In the genomic region with DNA sequence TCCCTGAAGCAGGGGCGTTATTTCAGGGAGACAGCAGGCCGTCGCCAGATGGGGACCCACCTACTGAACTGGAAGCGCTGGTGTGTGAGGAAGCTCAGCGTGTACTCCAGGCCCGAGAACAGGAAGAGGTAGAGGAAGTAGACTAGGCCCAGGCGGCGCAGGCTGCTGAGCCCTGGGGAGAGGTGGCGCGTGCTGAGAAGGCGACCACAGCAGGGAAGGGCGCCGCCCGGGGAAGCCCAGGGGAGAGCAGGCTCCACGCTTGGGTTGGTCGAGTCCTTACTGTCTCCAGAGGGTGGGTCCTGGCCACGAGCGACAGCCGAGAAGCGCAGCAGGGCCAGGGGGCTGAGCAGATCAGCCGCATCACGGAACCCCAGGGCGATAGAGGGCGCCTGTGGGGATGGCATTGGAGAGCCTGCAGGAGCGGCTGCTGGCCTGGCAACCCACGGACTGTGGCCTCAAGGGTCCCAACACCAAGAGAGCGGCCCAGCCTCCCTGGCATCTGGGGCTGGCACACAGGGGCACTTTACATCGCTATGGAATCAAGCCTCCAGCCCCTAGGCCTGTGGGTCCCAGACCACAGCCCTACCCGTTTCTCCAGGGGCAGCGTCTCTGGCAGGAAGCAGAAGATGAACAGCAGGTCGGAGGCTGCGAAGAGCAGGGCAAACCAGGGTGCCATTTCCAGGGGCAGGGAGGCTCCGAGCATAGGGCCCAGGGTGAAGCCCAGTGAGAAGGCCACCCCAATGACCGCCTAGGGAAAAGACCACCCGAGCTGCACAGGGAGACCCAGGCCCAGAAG, we compare ENCODE assay signal across 8 cellular contexts. TPM values are rescaled to one million over a fixed set of nuclear protein-coding genes. Genes with fewer than 3 reads are reported as not detected.
DNase-seq lines count a peak whose midpoint lies in the region; ATAC-seq and TF ChIP-seq lines count a peak whose summit lies in the region.

No MANE protein-coding gene starts in this region.

- H4K8ac ChIP-seq in mesenchymal stem cell (ENCODE audit: low read length) = peak overlapping the region; percentile 62

- intact Hi-C loops in Panc1 (cut with micrococcal nuclease; ENCODE audit: unreplicated experiment) (loop anchor here (10.0 kb wide), 2 partner anchors 137 to 167 kb away; a partner anchor contains a TSS), adrenal gland (cut with DNase I) (loop anchor here (10.0 kb wide), 2 partner anchors 87 to 167 kb away; a partner anchor contains a TSS)

- peak overlapping the region in 1 of 2 experiments; percentile 11 for H3K18ac ChIP-seq in mesenchymal stem cell (ENCODE audit: low read depth in 1 of 2, low read length in 2 of 2)

- no peaks in the 10 kb centered on the region for H3K9me3 ChIP-seq in Panc1 (ENCODE audit: control insufficient read depth, insufficient read depth, low read depth, low read length)
- H3K9me3 ChIP-seq in adrenal gland (replicated peaks in 1 of 3) = no peaks in the 10 kb centered on the region
- no peaks in the 10 kb centered on the region for H3K9me3 ChIP-seq in mesenchymal stem cell (ENCODE audit: control insufficient read depth, low read length)

- H3K27ac ChIP-seq in Panc1 (ENCODE audit: low read length) = peak overlapping the region; percentile 85
- peak overlapping the region in 2 of 5 donors; percentile 54 to 95 for H3K27ac ChIP-seq in adrenal gland
- H3K27ac ChIP-seq in mesenchymal stem cell (ENCODE audit: low read length, poor library complexity, severe bottlenecking) = no peak overlapping the region

- no peak overlapping the region for H2BK5ac ChIP-seq in mesenchymal stem cell (ENCODE audit: low read depth, low read length, poor library complexity, severe bottlenecking)

- BruUV-seq in Panc1 (replicated peaks; lab: Mats Ljungman, UMichigan) = no TSS peak

- H3K4me3 ChIP-seq in H7 (ENCODE audit: insufficient read depth, low read depth, low read length) = no peak overlapping the region
- H3K4me3 ChIP-seq in Panc1 (ENCODE audit: low read depth in 2 of 2, low read length in 2 of 2) = peak overlapping the region; percentile 56
- H3K4me3 ChIP-seq in adrenal gland = no peak overlapping the region
- no peak overlapping the region for H3K4me3 ChIP-seq in mesenchymal stem cell (ENCODE audit: insufficient read depth in 1 of 2, low read depth in 1 of 2, low read length in 2 of 2)

- H2BK120ac ChIP-seq in mesenchymal stem cell (ENCODE audit: low read depth, low read length) = no peak overlapping the region

- H3K14ac ChIP-seq in mesenchymal stem cell (ENCODE audit: low read length in 2 of 2) = no peak overlapping the region

- in situ Hi-C loops in Panc1 (cut with HindIII; ENCODE audit: low pct_unique_long_range_greater_than_20kb, low sequenced_read_pairs) = no loop called here

- H3K36me3 ChIP-seq in H7 (replicated peaks; ENCODE audit: control insufficient read depth, insufficient read depth, low read length) (peaks cover 12% of the 10 kb centered on the region), Panc1 (ENCODE audit: control insufficient read depth, insufficient read depth, low read length) (no peaks in the 10 kb centered on the region), adrenal gland (replicated peaks in 1 of 2) (peaks cover 0 to 45% of the 10 kb centered on the region in 2 donors), mesenchymal stem cell (ENCODE audit: control insufficient read depth in 1 of 2, insufficient read depth in 2 of 2, low read depth in 1 of 2, low read length in 2 of 2) (peaks cover 64 to 69% of the 10 kb centered on the region in 2 experiments)

- DNase-seq in GM10266 (ENCODE audit: extremely low spot score) (peak; percentile 84), H7 (peak; percentile 80), Panc1 (ENCODE audit: low read depth, low spot score) (no peak), adrenal gland (peak in 6 of 7 donors; percentile 41 to 74 (median 52)), mesenchymal stem cell (no peak), NCI-H1436 (lab: John Stamatoyannopoulos, UW) (no peak), NCI-H226 (no peak), NCI-H2107 (lab: John Stamatoyannopoulos, UW) (no peak)

- TF ChIP-seq CTCF in GM10266 (IDR thresholded peaks at IDR 0.05; ENCODE audit: control insufficient read depth, insufficient read depth, low read depth, missing control alignments) = peak; percentile 49
- no peak for TF ChIP-seq CTCF in Panc1 (IDR thresholded peaks at IDR 0.05)
- TF ChIP-seq CTCF in adrenal gland (IDR thresholded peaks at IDR 0.05) = peak in 1 of 6 experiments; percentile 7

- peaks cover 30% of the 10 kb centered on the region for H3K79me1 ChIP-seq in mesenchymal stem cell (replicated peaks; ENCODE audit: low read length, poor library complexity, severe bottlenecking)

- H3K27me3 ChIP-seq in H7 (ENCODE audit: control insufficient read depth, insufficient read depth, low read length) (no peaks in the 10 kb centered on the region), Panc1 (ENCODE audit: control insufficient read depth, insufficient read depth, low read length) (no peaks in the 10 kb centered on the region), adrenal gland (no peaks in the 10 kb centered on the region), mesenchymal stem cell (ENCODE audit: control insufficient read depth in 1 of 2, insufficient read depth in 1 of 2, low read length in 2 of 2) (no peaks in the 10 kb centered on the region)

- peak overlapping the region in 1 of 2 experiments; percentile 37 for H3K23ac ChIP-seq in mesenchymal stem cell (ENCODE audit: low read length in 2 of 2)

- H3K4me1 ChIP-seq in Panc1 (ENCODE audit: control insufficient read depth, insufficient read depth, low read length) (peaks cover 27% of the 10 kb centered on the region), adrenal gland (replicated peaks in 1 of 2) (peaks cover 11 to 28% of the 10 kb centered on the region in 2 donors), mesenchymal stem cell (ENCODE audit: control insufficient read depth, insufficient read depth, low read depth, low read length) (peaks cover 48% of the 10 kb centered on the region)

- H3K4ac ChIP-seq in mesenchymal stem cell (ENCODE audit: low read depth in 1 of 2, low read length in 2 of 2) = no peak overlapping the region

- H2AFZ ChIP-seq in mesenchymal stem cell (ENCODE audit: low read depth, low read length) = no peak overlapping the region

- peak overlapping the region in 1 of 2 experiments; percentile 10 for H2BK12ac ChIP-seq in mesenchymal stem cell (ENCODE audit: low read length in 2 of 2)

- H3K4me2 ChIP-seq in mesenchymal stem cell (ENCODE audit: low read length, poor library complexity, severe bottlenecking) = no peak overlapping the region

- peak overlapping the region; percentile 35 for H4K91ac ChIP-seq in mesenchymal stem cell (ENCODE audit: low read length)

- POLR2A ChIA-PET in Panc1 (lab: Charles Lee) = no interaction called here

- no peak overlapping the region for H3K9ac ChIP-seq in mesenchymal stem cell (ENCODE audit: low read length)

- H2AK5ac ChIP-seq in mesenchymal stem cell (ENCODE audit: low read length, severe bottlenecking) = no peak overlapping the region

- no peak overlapping the region for H2BK15ac ChIP-seq in mesenchymal stem cell (ENCODE audit: low read depth, poor library complexity, severe bottlenecking)

- TF ChIP-seq POLR2A in adrenal gland (IDR thresholded peaks at IDR 0.05) = no peak

- CTCF ChIA-PET in Panc1 (lab: Charles Lee) = no interaction called here

- 68 to 81% (median 78%) methylated on average over 23 to 35 of the region's 35 CpGs for WGBS in adrenal gland, 4 donors
- WGBS in mesenchymal stem cell = 93% methylated on average over 35 of the region's 35 CpGs

- ATAC-seq in Panc1 = peak; percentile 15

RNA-seq across cellular contexts. Expression of a gene that starts 31.2 kb away (rescaled TPM):
- total RNA-seq in H7 (2014; rRNA removed; shearing (Covaris generic)) = 17.3 and 19.2 TPM in 2 replicates
- 32.9 TPM for total RNA-seq in Panc1 (2021; ENCODE audit: unreplicated experiment)
- 26.3 TPM for polyA plus RNA-seq in Panc1 (2012; ENCODE audit: insufficient read length)
- total RNA-seq in adrenal gland = 10 to 100 TPM; 16.4 to 56.5 (median 23.3) TPM
- 10 to 100 TPM; 20.9 to 41.6 (median 25.5) TPM for polyA plus RNA-seq in adrenal gland
- 32.6 TPM for polyA plus RNA-seq in mesenchymal stem cell (2013, experiment 1 of 2)
- polyA plus RNA-seq in mesenchymal stem cell (2013, experiment 2 of 2) = 33.3 TPM

RNA-seq across cellular contexts. Expression of a gene that starts 31.4 kb away (rescaled TPM):
- 0.48 and 1.9 TPM in 2 replicates for total RNA-seq in H7 (2014; rRNA removed; shearing (Covaris generic))
- total RNA-seq in Panc1 (2021; ENCODE audit: unreplicated experiment) (2.5 TPM), adrenal gland (1 to 10 TPM; 4.7 to 9.5 (median 7.4) TPM)
- polyA plus RNA-seq in Panc1 (2012; ENCODE audit: insufficient read length) = 2.1 TPM
- 10 to 100 TPM in 2 of 3 donors, 1 to 10 TPM in 1; 8.1 to 20.1 (median 10.2) TPM for polyA plus RNA-seq in adrenal gland
- polyA plus RNA-seq in mesenchymal stem cell (2013, experiment 1 of 2) = 3.6 TPM
- 3.7 TPM for polyA plus RNA-seq in mesenchymal stem cell (2013, experiment 2 of 2)

Comparison
In these comparisons a context has a peak if more than half of its experiments do, and no peak if none do; other contexts are left out.
1. DNase-seq: peak in GM10266 (single experiment), H7 (single experiment) and adrenal gland (6 of 7); none in Panc1 (single experiment), mesenchymal stem cell (single experiment), NCI-H1436 (single experiment), NCI-H226 (single experiment) and NCI-H2107 (single experiment).
2. H3K4me3 ChIP-seq: peak in Panc1 (2 of 2); none in H7 (single experiment), adrenal gland (0 of 4) and mesenchymal stem cell (0 of 2).